13 cellular contexts compared by ENCODE assay signal in genomic region chr2:110869472-110870446, GRCh38.
A peak's percentile ranks its signal among the peaks of the same experiment; 100 is the strongest.
DNase-seq lines count a peak whose midpoint lies in the region; ATAC-seq and TF ChIP-seq lines count a peak whose summit lies in the region.
"Had no signal": no experiment of that assay in that cellular context is flagged by ENCODE, and none has a peak within 500 bp of the region (broad histone marks: within the 10 kb centered on the region; RNA-seq: fewer than 3 reads in every experiment).

No MANE protein-coding gene starts in this region.

- H3K4me1 ChIP-seq in SJCRH30 (peaks cover 24% of the 10 kb centered on the region), ascending aorta (no peaks in the 10 kb centered on the region)
- H3K4me1 ChIP-seq: gastrocnemius medialis had no signal

- peaks cover 13 to 15% of the 10 kb centered on the region in 2 donors for H3K4me1 Mint-ChIP-seq in effector memory CD8-positive, alpha-beta T cell (ENCODE audit: low read depth in 2 of 2)

- intact Hi-C loops in ascending aorta (cut with DNase I) = no loop called here

- peaks cover 2% of the 10 kb centered on the region for H3K36me3 Mint-ChIP-seq in effector memory CD8-positive, alpha-beta T cell (ENCODE audit: insufficient read depth)

- H3K36me3 ChIP-seq in SJCRH30 (no peaks in the 10 kb centered on the region), ascending aorta (no peaks in the 10 kb centered on the region)
- H3K36me3 ChIP-seq: gastrocnemius medialis had no signal

- no peak overlapping the region for H3K4me3 Mint-ChIP-seq in effector memory CD8-positive, alpha-beta T cell

- DNase-seq in Caki2 (ENCODE audit: low read depth) = peak; percentile 65
- peak; percentile 77 for DNase-seq in HS-27A (ENCODE audit: low read depth)
- peak; percentile 74 to 80 for DNase-seq in SJCRH30
- DNase-seq in islet precursor cell = peak; percentile 79
- no peak for DNase-seq in NCI-H2107 (lab: John Stamatoyannopoulos, UW)
- no peak for DNase-seq in effector memory CD8-positive, alpha-beta T cell
- no peak for DNase-seq in ascending aorta (ENCODE audit: low spot score in 2 of 2)
- DNase-seq: activated T-cell treated with anti-CD3 and anti-CD28 coated beads, Interleukin-2, amount 50 U/mL, for 48 hours; gastrocnemius medialis; NCI-H1417 treated with DMSO at 0.1 percent for 48 hours; T-helper 9 cell had no signal

- H3K27ac Mint-ChIP-seq in effector memory CD8-positive, alpha-beta T cell = no peak overlapping the region

- H3K27ac ChIP-seq in SJCRH30 = no peak overlapping the region
- no peak overlapping the region for H3K27ac ChIP-seq in ascending aorta
- H3K27ac ChIP-seq: gastrocnemius medialis had no signal

- in situ Hi-C loops in Caki2 (cut with HindIII; ENCODE audit: low pct_unique_long_range_greater_than_20kb, low sequenced_read_pairs) = loop anchor here (10.0 kb wide), 1 partner anchor 225 kb away; no protein-coding TSS in a partner anchor

- H3K27me3 Mint-ChIP-seq in effector memory CD8-positive, alpha-beta T cell = no peaks in the 10 kb centered on the region

- no peaks in the 10 kb centered on the region for H3K9me3 Mint-ChIP-seq in effector memory CD8-positive, alpha-beta T cell

- H3K27me3 ChIP-seq in SJCRH30 (no peaks in the 10 kb centered on the region), ascending aorta (no peaks in the 10 kb centered on the region)
- H3K27me3 ChIP-seq: gastrocnemius medialis had no signal

- H3K9me3 ChIP-seq in SJCRH30 (replicated peaks) = no peaks in the 10 kb centered on the region
- H3K9me3 ChIP-seq in ascending aorta = no peaks in the 10 kb centered on the region
- H3K9me3 ChIP-seq: gastrocnemius medialis had no signal

- TF ChIP-seq CTCF in ascending aorta (IDR thresholded peaks at IDR 0.05) = no peak

- no peak overlapping the region for H3K4me3 ChIP-seq in SJCRH30
- no peak overlapping the region for H3K4me3 ChIP-seq in ascending aorta
- H3K4me3 ChIP-seq: gastrocnemius medialis, lung had no signal

- no peak for ATAC-seq in effector memory CD8-positive, alpha-beta T cell (replicated peaks)
- no peak for ATAC-seq in HG02588 (IDR thresholded peaks at IDR 0.05; ENCODE audit: unreplicated experiment)
- ATAC-seq: gastrocnemius medialis had no signal

Comparison
In these comparisons a context has a peak if more than half of its experiments do, and no peak if none do; other contexts are left out.
1. DNase-seq: peak in Caki2 (single experiment), HS-27A (single experiment), SJCRH30 (2 of 2) and islet precursor cell (single experiment); none in NCI-H2107 (single experiment), effector memory CD8-positive, alpha-beta T cell (0 of 3) and ascending aorta (0 of 2).